Comparison of ENCODE assay signal across 15 cellular contexts in genomic region chr22:29380032-29380781, GRCh38. TPM values are rescaled to one million over a fixed set of nuclear protein-coding genes. Genes with fewer than 3 reads are reported as not detected.
A peak's percentile ranks its signal among the peaks of the same experiment; 100 is the strongest.
DNase-seq lines count a peak whose midpoint lies in the region; ATAC-seq and TF ChIP-seq lines count a peak whose summit lies in the region.
"Had no signal": no experiment of that assay in that cellular context is flagged by ENCODE, and none has a peak within 500 bp of the region (broad histone marks: within the 10 kb centered on the region; RNA-seq: fewer than 3 reads in every experiment).

No MANE protein-coding gene starts in this region.

- dilution Hi-C loops in mammary epithelial cell (cut with HindIII; ENCODE audit: low sequenced_read_pairs) = no loop called here

- H3K56ac ChIP-seq in mesendoderm (ENCODE audit: low read length) = no peak overlapping the region

- H4K20me1 ChIP-seq in BLaER1 (peaks cover 85% of the 10 kb centered on the region), mammary epithelial cell (ENCODE audit: insufficient read depth, low read length) (no peaks in the 10 kb centered on the region)

- in situ Hi-C loops in mammary epithelial cell (cut with MboI; ENCODE audit: low sequenced_read_pairs in 2 of 2) = loop anchor here in 1 of 2 donors (25.0 kb wide), 1 partner anchor 707 kb away; the partner anchor contains the start of gene HORMAD2
- in situ Hi-C loops in G401 (cut with HindIII; ENCODE audit: low sequenced_read_pairs) = no loop called here

- intact Hi-C loops in mammary epithelial cell (cut with micrococcal nuclease) = no loop called here

- no peak overlapping the region for H4K8ac ChIP-seq in mesendoderm (ENCODE audit: low read depth, low read length)

- H3K4me3 ChIP-seq in BLaER1 (no peak overlapping the region), mammary epithelial cell (replicated peaks in 1 of 3; ENCODE audit: insufficient read depth in 1 of 3, low read depth in 2 of 3, low read length in 3 of 3) (no peak overlapping the region), mesendoderm (ENCODE audit: low read length) (no peak overlapping the region)
- H3K4me3 ChIP-seq: pancreas had no signal

- H3K18ac ChIP-seq in mesendoderm (ENCODE audit: low read length) = no peak overlapping the region

- BruUV-seq in mammary epithelial cell (replicated peaks; lab: Mats Ljungman, UMichigan) = no TSS peak

- DNase-seq in HPDE6-E6E7 (ENCODE audit: extremely low spot score) (peak; percentile 48), mammary epithelial cell (peak; percentile 75), mesenteric fat pad (ENCODE audit: low spot score) (peak; percentile 41), mesendoderm (no peak), G401 (ENCODE audit: low spot score) (no peak), SKM-1 treated with dmso at 0.1 percent for 144 hours (lab: John Stamatoyannopoulos, UW; ENCODE audit: unreplicated experiment) (no peak)
- DNase-seq: Calu3; kidney glomerular epithelial cell; MM.1S; pancreas; SHP77 treated with DMSO at 0.1 percent for 48 hours; stimulated activated CD4-positive, alpha-beta T cell treated with anti-CD3 and anti-CD28 coated beads, Interleukin-2, amount 100 ng/mL, for 48 hours had no signal

- no peak for ATAC-seq in HG03135 (IDR thresholded peaks at IDR 0.05; ENCODE audit: unreplicated experiment)
- ATAC-seq: pancreas had no signal

- H2AFZ ChIP-seq in mammary epithelial cell (ENCODE audit: low read depth, low read length) = no peak overlapping the region

- H4K5ac ChIP-seq in mesendoderm (ENCODE audit: low read length) = no peak overlapping the region

- H3K9me3 ChIP-seq in BLaER1 = no peaks in the 10 kb centered on the region
- H3K9me3 ChIP-seq in mammary epithelial cell (replicated peaks; ENCODE audit: insufficient read depth, low read length) = no peaks in the 10 kb centered on the region
- H3K9me3 ChIP-seq: pancreas had no signal

- no peak for TF ChIP-seq CTCF in mammary epithelial cell (conservative IDR thresholded peaks at IDR 0.05 in 1 of 2, IDR thresholded peaks at IDR 0.05 in 1 of 2; ENCODE audit: extremely low read depth in 1 of 2, insufficient read depth in 1 of 2, low read depth in 1 of 2, low read length in 2 of 2)

- no peak overlapping the region for H2BK5ac ChIP-seq in mesendoderm (ENCODE audit: low read length)

- H3K36me3 ChIP-seq in BLaER1 (peaks cover 72% of the 10 kb centered on the region), mammary epithelial cell (ENCODE audit: insufficient read depth, low read length) (no peaks in the 10 kb centered on the region), mesendoderm (ENCODE audit: control insufficient read depth, insufficient read depth, low read length) (peaks cover 2% of the 10 kb centered on the region)
- H3K36me3 ChIP-seq: pancreas had no signal

- H3K4me1 ChIP-seq in BLaER1 (peaks cover 51% of the 10 kb centered on the region), mammary epithelial cell (ENCODE audit: insufficient read depth, low read length) (peaks cover 40% of the 10 kb centered on the region), mesendoderm (ENCODE audit: control insufficient read depth, low read depth, low read length) (no peaks in the 10 kb centered on the region)

- H3K9ac ChIP-seq in BLaER1 = no peak overlapping the region
- no peak overlapping the region for H3K9ac ChIP-seq in mammary epithelial cell (ENCODE audit: insufficient read depth, low read length)
- H3K9ac ChIP-seq in mesendoderm (ENCODE audit: low read length) = no peak overlapping the region

- H2AK5ac ChIP-seq in mesendoderm (ENCODE audit: low read length) = no peak overlapping the region

- H3K27me3 ChIP-seq in BLaER1 (no peaks in the 10 kb centered on the region), mammary epithelial cell (ENCODE audit: insufficient read depth, low read length) (no peaks in the 10 kb centered on the region), mesendoderm (ENCODE audit: insufficient read depth, low read length, poor library complexity) (no peaks in the 10 kb centered on the region)
- H3K27me3 ChIP-seq: pancreas had no signal

- no peak overlapping the region for H3K23ac ChIP-seq in mesendoderm (ENCODE audit: low read length)

- H2BK120ac ChIP-seq in mesendoderm (ENCODE audit: low read depth, low read length) = no peak overlapping the region

- no peak overlapping the region for H2BK15ac ChIP-seq in mesendoderm (replicated peaks; ENCODE audit: low read depth)

- peaks cover 30% of the 10 kb centered on the region for H3K79me1 ChIP-seq in mesendoderm (ENCODE audit: low read length)

- H3K27ac ChIP-seq in BLaER1 = no peak overlapping the region
- H3K27ac ChIP-seq in mammary epithelial cell (ENCODE audit: insufficient read depth, low read depth, low read length) = no peak overlapping the region
- no peak overlapping the region for H3K27ac ChIP-seq in mesendoderm (ENCODE audit: low read depth, low read length)
- H3K27ac ChIP-seq: pancreas had no signal

- 82% methylated on average over 4 of the region's 6 CpGs for WGBS in mammary epithelial cell (ENCODE audit: low coverage, missing lambda C conversion rate)
- no CpG with 5 or more reads among the region's 6 CpGs for WGBS in mesendoderm (ENCODE audit: extremely low coverage, insufficient coverage, low lambda C conversion rate)

- H3K4ac ChIP-seq in mesendoderm (ENCODE audit: low read depth, low read length) = no peak overlapping the region

- peaks cover 85% of the 10 kb centered on the region for H3K79me2 ChIP-seq in mammary epithelial cell (ENCODE audit: insufficient read depth, low read length)
- H3K79me2 ChIP-seq in mesendoderm (ENCODE audit: control insufficient read depth, insufficient read depth, low read length) = peaks cover 7% of the 10 kb centered on the region

- CTCF ChIA-PET in mammary epithelial cell (lab: Charles Lee; ENCODE audit: low non-redundant PET) = no interaction called here

- H3K4me2 ChIP-seq in BLaER1 (0 out of 2 replicates have a peak overlapping the region, but pooled peaks have one; percentile 15), mammary epithelial cell (ENCODE audit: insufficient read depth, low read depth, low read length) (no peak overlapping the region), mesendoderm (ENCODE audit: low read length) (no peak overlapping the region)

RNA-seq across cellular contexts. Expression of gene AP1B1, which starts 8.2 kb away (rescaled TPM):
- total RNA-seq in mammary epithelial cell (10 to 100 TPM; 68.8 to 87.5 TPM), mesenteric fat pad (89.3 TPM)
- polyA plus RNA-seq in mammary epithelial cell = 94.0 TPM
- 285 TPM for polyA minus RNA-seq in mammary epithelial cell
- 39.0 TPM for polyA plus RNA-seq in mesendoderm (2013, experiment 1 of 2)
- polyA plus RNA-seq in mesendoderm (2013, experiment 2 of 2) = 39.3 TPM
- total RNA-seq in G401 (2014; rRNA removed; shearing (Covaris generic)) = 70.0 and 88.7 TPM in 2 replicates

RNA-seq across cellular contexts. Expression of gene RFPL1, which starts 58.2 kb away (rescaled TPM):
- total RNA-seq in mammary epithelial cell (not detected), mesenteric fat pad (not detected)
- polyA plus RNA-seq in mammary epithelial cell = not detected
- polyA minus RNA-seq in mammary epithelial cell = not detected
- polyA plus RNA-seq in mesendoderm (2013, experiment 1 of 2) = not detected
- polyA plus RNA-seq in mesendoderm (2013, experiment 2 of 2) = not detected
- total RNA-seq in G401 (2014; rRNA removed; shearing (Covaris generic)) = not detected in 2 replicates
- total RNA-seq: Calu3, fibroblast of lung, pancreas had no signal
- polyA plus RNA-seq: fibroblast of lung had no signal

Comparison
In these comparisons a context has a peak if more than half of its experiments do, and no peak if none do; other contexts are left out.
1. DNase-seq: peak in HPDE6-E6E7 (single experiment), mammary epithelial cell (single experiment) and mesenteric fat pad (single experiment); none in mesendoderm (single experiment), G401 (single experiment) and SKM-1 treated with dmso at 0.1 percent for 144 hours (single experiment).